8 cellular contexts compared by ENCODE assay signal in genomic region chr16:57736419-57737281, GRCh38. TPM values are rescaled to one million over a fixed set of nuclear protein-coding genes. Genes with fewer than 3 reads are reported as not detected.
DNase-seq lines count a peak whose midpoint lies in the region; ATAC-seq and TF ChIP-seq lines count a peak whose summit lies in the region.

No MANE protein-coding gene starts in this region.

- TF ChIP-seq POLR2A in gastroesophageal sphincter (IDR thresholded peaks at IDR 0.05) = no peak

- ATAC-seq in gastroesophageal sphincter (no peak), GM18909 (IDR thresholded peaks at IDR 0.05; ENCODE audit: poor library complexity, unreplicated experiment) (no peak)

- no peaks in the 10 kb centered on the region for H3K9me3 ChIP-seq in gastroesophageal sphincter

- peak overlapping the region; percentile 54 to 90 for H3K4me3 ChIP-seq in gastroesophageal sphincter

- 3% methylated on average over 9 to 10 of the region's 21 CpGs for WGBS in gastroesophageal sphincter (ENCODE audit: low coverage in 1 of 2), 2 donors

- peak; percentile 55 to 71 for DNase-seq in AML-193 (lab: John Stamatoyannopoulos, UW)
- peak; percentile 76 for DNase-seq in HCEC 1CT
- peak; percentile 36 for DNase-seq in OCI-M1 (lab: John Stamatoyannopoulos, UW)
- peak; percentile 55 for DNase-seq in activated naive CD4-positive, alpha-beta T cell treated with Interleukin-2 at 50 U/mL for 16 hours
- peak; percentile 51 for DNase-seq in occipital lobe (lab: John Stamatoyannopoulos, UW)
- DNase-seq in D341Med (ENCODE audit: low spot score) = no peak

- TF ChIP-seq EP300 in gastroesophageal sphincter (IDR thresholded peaks at IDR 0.05) = no peak

- H3K27ac ChIP-seq in gastroesophageal sphincter = peak overlapping the region in 3 of 4 donors; percentile 78 to 83 (median 81)

- peaks cover 0 to 25% of the 10 kb centered on the region in 2 donors for H3K36me3 ChIP-seq in gastroesophageal sphincter

- TF ChIP-seq CTCF in gastroesophageal sphincter (IDR thresholded peaks at IDR 0.05) = peak in 2 of 4 experiments; percentile 5 to 11

- no peaks in the 10 kb centered on the region for H3K27me3 ChIP-seq in gastroesophageal sphincter

- peaks cover 0 to 28% (median 15%) of the 10 kb centered on the region in 3 donors for H3K4me1 ChIP-seq in gastroesophageal sphincter

RNA-seq across cellular contexts. Expression of gene KATNB1, which starts 1.1 kb away (rescaled TPM):
- total RNA-seq in gastroesophageal sphincter = 10 to 100 TPM in 3 of 4 donors, 1 to 10 TPM in 1; 6.4 to 21.5 (median 11.1) TPM
- 27.8 TPM for total RNA-seq in occipital lobe

RNA-seq across cellular contexts. Expression of gene DRC7, which starts 42.0 kb away (rescaled TPM):
- total RNA-seq in gastroesophageal sphincter = under 1 TPM in 1 of 4 donors, not detected in 3; 0.15 TPM
- 0.78 TPM for total RNA-seq in occipital lobe
